Comparison of ENCODE assay signal across 8 cellular contexts in the genomic region with DNA sequence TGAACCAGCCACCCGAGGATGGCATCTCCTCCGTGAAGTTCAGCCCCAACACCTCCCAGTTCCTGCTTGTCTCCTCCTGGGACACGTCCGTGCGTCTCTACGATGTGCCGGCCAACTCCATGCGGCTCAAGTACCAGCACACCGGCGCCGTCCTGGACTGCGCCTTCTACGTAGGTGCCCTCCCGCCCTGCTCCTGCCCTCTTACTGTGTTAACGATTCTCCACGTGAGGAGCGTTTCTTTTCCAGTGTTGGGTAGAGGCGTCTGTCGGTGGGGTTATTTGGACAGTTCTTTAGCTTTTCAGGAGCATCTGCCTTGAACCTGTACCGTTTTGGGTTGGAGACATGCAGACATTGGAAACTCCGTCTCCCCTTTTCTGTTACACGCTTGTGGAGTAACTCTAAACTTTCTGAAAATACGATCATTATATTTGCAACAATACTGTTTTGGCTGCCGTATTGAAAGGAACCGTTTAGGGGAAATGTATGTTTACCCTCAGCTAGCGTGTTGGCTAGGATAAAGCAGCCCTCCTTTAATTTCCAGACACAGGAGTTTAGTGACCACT. TPM values are rescaled to one million over a fixed set of nuclear protein-coding genes. Genes with fewer than 3 reads are reported as not detected.
DNase-seq lines count a peak whose midpoint lies in the region; ATAC-seq, FAIRE-seq and TF ChIP-seq lines count a peak whose summit lies in the region.

No MANE protein-coding gene starts in this region.

- H3K27me3 ChIP-seq in keratinocyte (ENCODE audit: control insufficient read depth, extremely low read depth, insufficient read depth, low read length) (peaks cover 22% of the 10 kb centered on the region), suprapubic skin (peaks cover 36% of the 10 kb centered on the region)

- H3K4me3 ChIP-seq in keratinocyte (ENCODE audit: control insufficient read depth in 2 of 3, extremely low read depth in 1 of 3, insufficient read depth in 2 of 3, low read depth in 1 of 3, low read length in 3 of 3) (peak overlapping the region; percentile 78 to 97 (median 82)), suprapubic skin (peak overlapping the region; percentile 92)

- H3K27ac ChIP-seq in keratinocyte (ENCODE audit: control insufficient read depth, insufficient read depth, low read length) (peak overlapping the region; percentile 80), suprapubic skin (peak overlapping the region; percentile 85)

- DNase-seq in amniotic epithelial cell (ENCODE audit: low read depth) (peak; percentile 32), keratinocyte (ENCODE audit: low read depth, low spot score) (no peak), suprapubic skin (ENCODE audit: low spot score in 2 of 2) (no peak), GM13977 (ENCODE audit: low spot score) (no peak), pons (ENCODE audit: low spot score) (no peak)

- peaks cover 3% of the 10 kb centered on the region for H3K9me1 ChIP-seq in keratinocyte (ENCODE audit: control insufficient read depth, extremely low read depth, insufficient read depth, low read length)

- H3K27ac Mint-ChIP-seq in IgD-negative memory B cell = peak overlapping the region; percentile 43 to 94 (median 84)

- H3K9me3 ChIP-seq in ES-I3 (ENCODE audit: control insufficient read depth, insufficient read depth, low read length) (no peaks in the 10 kb centered on the region), keratinocyte (ENCODE audit: control insufficient read depth, low read depth, low read length) (no peaks in the 10 kb centered on the region), suprapubic skin (no peaks in the 10 kb centered on the region)

- dilution Hi-C loops in keratinocyte (cut with MboI; ENCODE audit: extremely low pct_ligation_motif_present, low sequenced_read_pairs) = no loop called here

- peaks cover 4% of the 10 kb centered on the region for H3K36me3 Mint-ChIP-seq in IgD-negative memory B cell

- H3K36me3 ChIP-seq in ES-I3 (ENCODE audit: insufficient read depth, low read length) (peaks cover 8% of the 10 kb centered on the region), keratinocyte (ENCODE audit: control insufficient read depth in 2 of 2, extremely low read depth in 1 of 2, insufficient read depth in 2 of 2, low read length in 2 of 2) (peaks cover 0 to 25% of the 10 kb centered on the region in 2 experiments), suprapubic skin (peaks cover 24% of the 10 kb centered on the region)

- peaks cover 57% of the 10 kb centered on the region for H3K79me2 ChIP-seq in keratinocyte (ENCODE audit: control insufficient read depth, insufficient read depth, low read length)

- H3K9ac ChIP-seq in ES-I3 (ENCODE audit: low read depth, low read length) = peak overlapping the region; percentile 73
- peak overlapping the region; percentile 85 for H3K9ac ChIP-seq in keratinocyte (ENCODE audit: control insufficient read depth, extremely low read depth, insufficient read depth, low read length)

- H3K4me3 Mint-ChIP-seq in IgD-negative memory B cell = peak overlapping the region; percentile 89 to 100 (median 98)

- H3K9me3 Mint-ChIP-seq in IgD-negative memory B cell = peaks cover 0 to 1% (median 0%) of the 10 kb centered on the region in 3 donors

- peak overlapping the region; percentile 90 for H3K4me2 ChIP-seq in keratinocyte (ENCODE audit: control insufficient read depth, extremely low read depth, insufficient read depth, low read depth, low read length)

- in situ Hi-C loops in GM13977 (cut with MboI; ENCODE audit: low pct_unique_long_range_greater_than_20kb, low sequenced_read_pairs, unreplicated experiment) = loop anchor here (10.0 kb wide), 1 partner anchor 240 kb away; no protein-coding TSS in a partner anchor

- H3K27me3 Mint-ChIP-seq in IgD-negative memory B cell = peaks cover 20% of the 10 kb centered on the region

- H3K4me1 ChIP-seq in ES-I3 (ENCODE audit: insufficient read depth, low read length) (peaks cover 5% of the 10 kb centered on the region), keratinocyte (ENCODE audit: control insufficient read depth, extremely low read depth, insufficient read depth, low read length) (peaks cover 35% of the 10 kb centered on the region), suprapubic skin (peaks cover 27% of the 10 kb centered on the region)

- peak overlapping the region; percentile 47 for H2AFZ ChIP-seq in keratinocyte (ENCODE audit: control insufficient read depth, low read length)

- peak; percentile 9 for FAIRE-seq in keratinocyte (lab: Jason Lieb, UNC)

- peaks cover 15% of the 10 kb centered on the region for H4K20me1 ChIP-seq in keratinocyte (ENCODE audit: control insufficient read depth, extremely low read depth, insufficient read depth, low read length)

- WGBS in suprapubic skin = 12% methylated on average over 20 of the region's 26 CpGs

- TF ChIP-seq CTCF in keratinocyte (optimal IDR thresholded peaks at IDR 0.05 in 1 of 3, IDR thresholded peaks at IDR 0.05 in 1 of 3, conservative IDR thresholded peaks at IDR 0.05 in 1 of 3; ENCODE audit: extremely low read depth in 1 of 3, insufficient read depth in 2 of 3, low read length in 3 of 3) = no peak
- no peak for TF ChIP-seq CTCF in suprapubic skin (IDR thresholded peaks at IDR 0.05)
- no peak for TF ChIP-seq CTCF in GM13977 (IDR thresholded peaks at IDR 0.05; ENCODE audit: extremely low read depth, insufficient read depth, missing control alignments)

- TF ChIP-seq POLR2A in suprapubic skin (IDR thresholded peaks at IDR 0.05) = no peak

- ATAC-seq in GM21528 (IDR thresholded peaks at IDR 0.05; ENCODE audit: low FRiP score, unreplicated experiment) = peak; percentile 16

- TF ChIP-seq EP300 in suprapubic skin (IDR thresholded peaks at IDR 0.05) = no peak

- H3K4me1 Mint-ChIP-seq in IgD-negative memory B cell = peaks cover 29 to 40% (median 39%) of the 10 kb centered on the region in 3 donors

RNA-seq across cellular contexts. Expression of a gene that starts 0.8 kb away (rescaled TPM):
- polyA plus RNA-seq in IgD-negative memory B cell (148 TPM), keratinocyte (140 to 171 TPM (median 162 TPM) in 3 replicates)
- 66.4 TPM for polyA plus RNA-seq in keratinocyte (2011; ENCODE audit: low read depth)
- polyA plus RNA-seq in keratinocyte (2011; cell fraction: cytosol; rRNA removed) = 81.4 and 116 TPM in 2 replicates
- 145 and 150 TPM in 2 replicates for polyA plus RNA-seq in keratinocyte (2011; cell fraction: nucleus; rRNA removed)
- 75.2 and 125 TPM in 2 replicates for polyA plus RNA-seq in keratinocyte (2012; ENCODE audit: low replicate concordance)
- polyA minus RNA-seq in keratinocyte = 234 to 258 TPM (median 248 TPM) in 3 replicates
- 232 TPM for polyA minus RNA-seq in keratinocyte (2011; cell fraction: cytosol; rRNA and poly(A)+ RNA removed)
- 82.8 and 101 TPM in 2 replicates for polyA minus RNA-seq in keratinocyte (2011; cell fraction: nucleus; rRNA and poly(A)+ RNA removed)
- total RNA-seq in suprapubic skin = 100 to 1,000 TPM in 1 of 4 donors, 10 to 100 TPM in 3; 87.3 to 134 (median 91.3) TPM

RNA-seq across cellular contexts. Expression of a gene that starts 7.1 kb away (rescaled TPM):
- polyA plus RNA-seq in IgD-negative memory B cell (not detected), keratinocyte (not detected in 3 replicates)
- polyA plus RNA-seq in keratinocyte (2011; ENCODE audit: low read depth) = not detected
- not detected in 2 replicates for polyA plus RNA-seq in keratinocyte (2011; cell fraction: cytosol; rRNA removed)
- polyA plus RNA-seq in keratinocyte (2011; cell fraction: nucleus; rRNA removed) = not detected in 2 replicates
- not detected in 2 replicates for polyA plus RNA-seq in keratinocyte (2012; ENCODE audit: low replicate concordance)
- not detected in 3 replicates for polyA minus RNA-seq in keratinocyte
- polyA minus RNA-seq in keratinocyte (2011; cell fraction: cytosol; rRNA and poly(A)+ RNA removed) = not detected
- polyA minus RNA-seq in keratinocyte (2011; cell fraction: nucleus; rRNA and poly(A)+ RNA removed) = not detected in 2 replicates
- total RNA-seq in suprapubic skin = not detected

RNA-seq across cellular contexts. Expression of a gene that starts 19.3 kb away (rescaled TPM):
- not detected for polyA plus RNA-seq in IgD-negative memory B cell
- not detected in 3 replicates for polyA plus RNA-seq in keratinocyte
- polyA plus RNA-seq in keratinocyte (2011; ENCODE audit: low read depth) = not detected
- not detected in 2 replicates for polyA plus RNA-seq in keratinocyte (2011; cell fraction: cytosol; rRNA removed)
- polyA plus RNA-seq in keratinocyte (2011; cell fraction: nucleus; rRNA removed) = not detected in 2 replicates
- polyA plus RNA-seq in keratinocyte (2012; ENCODE audit: low replicate concordance) = not detected in 2 replicates
- not detected in 3 replicates for polyA minus RNA-seq in keratinocyte
- not detected for polyA minus RNA-seq in keratinocyte (2011; cell fraction: cytosol; rRNA and poly(A)+ RNA removed)
- not detected in 2 replicates for polyA minus RNA-seq in keratinocyte (2011; cell fraction: nucleus; rRNA and poly(A)+ RNA removed)
- total RNA-seq in suprapubic skin = not detected
